In the genomic region with DNA sequence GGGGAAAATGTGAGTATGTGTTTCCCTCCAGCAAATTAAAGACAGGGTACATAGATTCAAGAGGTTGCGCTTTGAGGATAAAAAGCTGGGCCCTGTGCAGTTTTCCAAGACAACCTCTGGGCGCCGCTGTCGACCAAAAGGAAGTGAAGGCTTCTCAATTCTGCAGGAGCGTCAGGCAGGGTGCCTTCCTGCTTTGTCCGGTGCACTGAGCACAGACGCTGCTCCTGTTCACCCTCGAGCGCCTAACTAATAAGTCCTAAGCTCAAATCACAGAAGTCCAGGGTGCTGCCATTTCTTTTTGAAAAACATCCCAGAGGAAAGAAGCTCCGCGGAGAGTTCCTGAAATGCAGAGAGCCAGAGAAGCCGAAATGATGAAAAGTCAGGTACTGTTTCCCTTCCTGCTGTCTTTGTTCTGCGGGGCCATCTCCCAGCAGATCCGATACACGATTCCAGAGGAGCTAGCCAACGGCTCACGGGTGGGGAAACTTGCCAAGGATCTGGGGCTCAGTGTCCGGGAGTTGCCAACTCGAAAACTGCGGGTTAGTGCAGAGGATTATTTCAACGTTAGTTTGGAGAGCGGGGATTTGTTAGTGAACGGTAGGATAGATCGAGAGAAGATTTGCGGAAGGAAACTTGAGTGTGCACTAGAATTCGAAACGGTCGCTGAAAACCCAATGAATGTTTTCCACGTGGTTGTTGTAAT, we compare ENCODE assay signal across 8 cellular contexts. TPM values are rescaled to one million over a fixed set of nuclear protein-coding genes. Genes with fewer than 3 reads are reported as not detected.
DNase-seq lines count a peak whose midpoint lies in the region; ATAC-seq and TF ChIP-seq lines count a peak whose summit lies in the region.

PCDHGB1 (plus strand) TSS at position 183 of the 703 bp plus-strand sequence; CDS start at position 345, 162 bp downstream.

- no peak within 1 kb of the TSS for H3K27ac ChIP-seq in psoas muscle

- peaks cover 0 to 41% (median 13%) of the 10 kb centered on the region in 3 donors for H3K27me3 ChIP-seq in psoas muscle (ENCODE audit: insufficient read depth in 3 of 3, low read length in 2 of 3)

- peaks cover 3% of the 10 kb centered on the region for H3K9me3 ChIP-seq in psoas muscle

- peak; percentile 44 for DNase-seq in Ammon's horn (ENCODE audit: low spot score)
- peak; percentile 81 for DNase-seq in NB4 (ENCODE audit: low read depth)
- peak; percentile 24 to 41 for DNase-seq in activated CD4-positive, alpha-beta T cell treated with anti-CD3 and anti-CD28 coated beads, Interleukin-2, amount 50 U/mL, for 48 hours
- DNase-seq in germinal center (ENCODE audit: low spot score) = peak; percentile 74
- DNase-seq in psoas muscle = peak in 1 of 2 donors; percentile 41
- DNase-seq in stimulated activated naive B cell treated with anti-CD40 and anti-IgM and Interleukin-4, amounts not matched to agents 10 μg/mL and 1 μg/mL and 100 μg/mL, for 72 hours = no peak

- peak within 1 kb of the TSS; percentile 58 for H3K4me3 ChIP-seq in NB4 (ENCODE audit: low read depth, low read length)
- H3K4me3 ChIP-seq in psoas muscle = peak within 1 kb of the TSS; percentile 44

- peak; percentile 77 for TF ChIP-seq CTCF in NB4 (IDR thresholded peaks at IDR 0.05; ENCODE audit: low read depth, low read length)
- peak; percentile 47 for TF ChIP-seq CTCF in psoas muscle (IDR thresholded peaks at IDR 0.05)

- peak; percentile 87 for ATAC-seq in GM18511 (IDR thresholded peaks at IDR 0.05; ENCODE audit: unreplicated experiment)
- peak; percentile 62 to 90 (median 82) for ATAC-seq in psoas muscle
- no peak for ATAC-seq in HG03135 (IDR thresholded peaks at IDR 0.05; ENCODE audit: unreplicated experiment)
- ATAC-seq in stimulated activated naive B cell treated with anti-CD40 and anti-IgM and Interleukin-4, amounts not matched to agents 10 μg/mL and 1 μg/mL and 100 μg/mL, for 72 hours (replicated peaks) = no peak

- intact Hi-C loops in psoas muscle (cut with DNase I) = no loop called here

- peaks cover 0 to 1% of the 10 kb centered on the region in 2 donors for H3K4me1 Mint-ChIP-seq in stimulated activated naive B cell treated with anti-CD40 and anti-IgM and Interleukin-4, amounts not matched to agents 10 μg/mL and 1 μg/mL and 100 μg/mL, for 72 hours

- H3K4me3 Mint-ChIP-seq in stimulated activated naive B cell treated with anti-CD40 and anti-IgM and Interleukin-4, amounts not matched to agents 10 μg/mL and 1 μg/mL and 100 μg/mL, for 72 hours = peak within 1 kb of the TSS in 1 of 2 donors; percentile 44

- peaks cover 14 to 27% of the 10 kb centered on the region in 2 donors for H3K36me3 Mint-ChIP-seq in stimulated activated naive B cell treated with anti-CD40 and anti-IgM and Interleukin-4, amounts not matched to agents 10 μg/mL and 1 μg/mL and 100 μg/mL, for 72 hours

- no peak within 1 kb of the TSS for H3K27ac Mint-ChIP-seq in stimulated activated naive B cell treated with anti-CD40 and anti-IgM and Interleukin-4, amounts not matched to agents 10 μg/mL and 1 μg/mL and 100 μg/mL, for 72 hours

- 23 to 27% (median 23%) methylated on average over 29 of the region's 29 CpGs for WGBS in psoas muscle, 3 donors

- no peak for TF ChIP-seq POLR2A in NB4 (IDR thresholded peaks at IDR 0.05; ENCODE audit: extremely low read depth, insufficient read length)

- H3K9me3 Mint-ChIP-seq in stimulated activated naive B cell treated with anti-CD40 and anti-IgM and Interleukin-4, amounts not matched to agents 10 μg/mL and 1 μg/mL and 100 μg/mL, for 72 hours = peaks cover 19 to 22% of the 10 kb centered on the region in 2 donors

- peaks cover 54 to 74% of the 10 kb centered on the region in 2 donors for H3K27me3 Mint-ChIP-seq in stimulated activated naive B cell treated with anti-CD40 and anti-IgM and Interleukin-4, amounts not matched to agents 10 μg/mL and 1 μg/mL and 100 μg/mL, for 72 hours

- no peaks in the 10 kb centered on the region for H3K4me1 ChIP-seq in psoas muscle

- no peaks in the 10 kb centered on the region for H3K36me3 ChIP-seq in psoas muscle (ENCODE audit: insufficient read depth in 1 of 2, low read depth in 1 of 2)

RNA-seq across cellular contexts. Expression of gene PCDHGB1, which starts in this region (rescaled TPM):
- total RNA-seq in psoas muscle = 1 to 10 TPM in 2 of 4 donors, under 1 TPM in 2; 0.71 to 1.8 (median 1.2) TPM
- under 1 TPM; 0.08 to 0.22 (median 0.12) TPM for polyA plus RNA-seq in psoas muscle

Comparison
In these comparisons a context has a peak if more than half of its experiments do, and no peak if none do; other contexts are left out.
1. ATAC-seq: peak in GM18511 (single experiment) and psoas muscle (4 of 4); none in HG03135 (single experiment) and stimulated activated naive B cell treated with anti-CD40 and anti-IgM and Interleukin-4, amounts not matched to agents 10 μg/mL and 1 μg/mL and 100 μg/mL, for 72 hours (0 of 2).